Comparison of ENCODE assay signal across 1 cellular context in the genomic region with DNA sequence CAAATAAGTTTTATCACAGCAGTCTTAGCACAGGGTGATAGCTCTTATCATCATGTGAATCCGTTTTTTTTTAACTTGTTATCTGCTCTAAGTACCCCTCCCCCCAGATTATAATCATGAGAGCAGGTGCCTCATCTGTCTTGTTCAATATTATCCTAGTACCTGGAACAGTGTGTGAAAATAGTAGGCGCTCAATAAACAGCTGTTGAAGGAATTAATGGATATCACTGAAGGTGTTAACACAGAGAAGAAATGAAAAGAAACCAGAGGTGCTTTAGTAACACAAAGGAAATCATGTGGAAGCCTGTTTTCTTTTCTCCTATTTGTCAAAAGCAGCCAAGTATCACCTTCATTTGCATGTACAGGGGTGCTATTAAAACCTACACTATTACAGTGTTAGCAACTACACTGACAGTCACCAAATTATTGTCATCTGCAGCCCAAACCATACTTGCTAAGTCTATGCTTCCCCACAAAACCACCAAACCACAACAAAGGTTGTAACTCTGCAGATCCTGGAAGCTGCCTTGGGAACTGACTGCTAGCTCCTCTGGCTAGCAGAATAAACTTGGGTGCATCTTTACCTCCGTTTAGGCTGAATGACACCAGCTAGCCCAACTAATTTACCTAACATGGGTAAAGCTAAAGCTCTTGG.
TF ChIP-seq lines count a peak whose summit lies in the region.

No MANE protein-coding gene starts in this region.

TF ChIP-seq in GM12878, 131 proteins besides CTCF, POLR2A, EP300 and RAD21:
- no peak for TF ChIP-seq ZBTB4 (CRISPR knock-in tag; IDR thresholded peaks at IDR 0.05)
- TF ChIP-seq CBFB (IDR thresholded peaks at IDR 0.05; ENCODE audit: low read depth), result peak; percentile 65; the same call in 1 of the 2 replicates
- TF ChIP-seq DPF2 (IDR thresholded peaks at IDR 0.05), result peak; percentile 41; the same call in 1 of the 2 replicates
- no peak for TF ChIP-seq SMAD5 (IDR thresholded peaks at IDR 0.05; ENCODE audit: low read depth)
- TF ChIP-seq IKZF2 (IDR thresholded peaks at IDR 0.05), result peak; percentile 65 to 72; a peak in 3 of 4 replicates
- TF ChIP-seq ETV6 (conservative IDR thresholded peaks at IDR 0.05 in 1 of 2, IDR thresholded peaks at IDR 0.05 in 1 of 2; ENCODE audit: borderline replicate concordance in 1 of 2, low read depth in 1 of 2), result no peak
- TF ChIP-seq PAX5 (IDR thresholded peaks at IDR 0.05; ENCODE audit: borderline replicate concordance, low read depth, low read length), result 0 out of 2 replicates have a peak, but pooled peaks have one; percentile 12
- TF ChIP-seq RUNX3 (IDR thresholded peaks at IDR 0.05; ENCODE audit: low read length), result peak; percentile 96
- TF ChIP-seq WRNIP1 (IDR thresholded peaks at IDR 0.05; ENCODE audit: borderline replicate concordance, low read depth, low read length), result no peak
- peak; percentile 17 to 34; a peak in 2 of 4 replicates for TF ChIP-seq BHLHE40 (IDR thresholded peaks at IDR 0.05; ENCODE audit: borderline replicate concordance in 1 of 2, low read depth in 2 of 2, low read length in 1 of 2)
- TF ChIP-seq MTA2 (IDR thresholded peaks at IDR 0.05; ENCODE audit: low read depth), result 0 out of 2 replicates have a peak, but pooled peaks have one; percentile 37
- TF ChIP-seq, protein P1, sequence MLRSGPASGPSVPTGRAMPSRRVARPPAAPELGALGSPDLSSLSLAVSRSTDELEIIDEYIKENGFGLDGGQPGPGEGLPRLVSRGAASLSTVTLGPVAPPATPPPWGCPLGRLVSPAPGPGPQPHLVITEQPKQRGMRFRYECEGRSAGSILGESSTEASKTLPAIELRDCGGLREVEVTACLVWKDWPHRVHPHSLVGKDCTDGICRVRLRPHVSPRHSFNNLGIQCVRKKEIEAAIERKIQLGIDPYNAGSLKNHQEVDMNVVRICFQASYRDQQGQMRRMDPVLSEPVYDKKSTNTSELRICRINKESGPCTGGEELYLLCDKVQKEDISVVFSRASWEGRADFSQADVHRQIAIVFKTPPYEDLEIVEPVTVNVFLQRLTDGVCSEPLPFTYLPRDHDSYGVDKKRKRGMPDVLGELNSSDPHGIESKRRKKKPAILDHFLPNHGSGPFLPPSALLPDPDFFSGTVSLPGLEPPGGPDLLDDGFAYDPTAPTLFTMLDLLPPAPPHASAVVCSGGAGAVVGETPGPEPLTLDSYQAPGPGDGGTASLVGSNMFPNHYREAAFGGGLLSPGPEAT (IDR thresholded peaks at IDR 0.05; ENCODE audit: low read depth), result peak; percentile 36; the same call in 1 of the 2 replicates
- TF ChIP-seq ATF7 (IDR thresholded peaks at IDR 0.05; ENCODE audit: low read depth), result 0 out of 2 replicates have a peak, but pooled peaks have one; percentile 28
- TF ChIP-seq RELA (IDR thresholded peaks at IDR 0.05; ENCODE audit: borderline replicate concordance, partially characterized antibody), result no peak
- TF ChIP-seq CREM (IDR thresholded peaks at IDR 0.05; ENCODE audit: low read depth), result 0 out of 2 replicates have a peak, but pooled peaks have one; percentile 14
- peak; percentile 41; the same call in 1 of the 2 replicates for TF ChIP-seq EED (IDR thresholded peaks at IDR 0.05; ENCODE audit: low read depth)
- 0 out of 2 replicates have a peak, but pooled peaks have one; percentile 29 for TF ChIP-seq NBN (IDR thresholded peaks at IDR 0.05)
- TF ChIP-seq PKNOX1 (IDR thresholded peaks at IDR 0.05), result peak; percentile 57; the same call in 1 of the 2 replicates
- TF ChIP-seq TCF7 (IDR thresholded peaks at IDR 0.05; ENCODE audit: borderline replicate concordance), result peak; percentile 87
- peak; percentile 76; the same call in 1 of the 2 replicates for TF ChIP-seq MLLT1 (IDR thresholded peaks at IDR 0.05)
- TF ChIP-seq NFXL1 (IDR thresholded peaks at IDR 0.05; ENCODE audit: borderline replicate concordance), result no peak
- TF ChIP-seq SIN3A (IDR thresholded peaks at IDR 0.05; ENCODE audit: low read depth, low read length), result no peak
- no peak for TF ChIP-seq STAT3 (IDR thresholded peaks at IDR 0.05; ENCODE audit: low read depth, low read length)
- peak; percentile 50; the same call in 1 of the 2 replicates for TF ChIP-seq IKZF1 (conservative IDR thresholded peaks at IDR 0.05)
- no peak for TF ChIP-seq CHD1 (IDR thresholded peaks at IDR 0.05; ENCODE audit: low read depth, low read length)
- peak; percentile 87 for TF ChIP-seq ZNF24 (IDR thresholded peaks at IDR 0.05)
- TF ChIP-seq RFX5 (IDR thresholded peaks at IDR 0.05; ENCODE audit: low read depth, low read length), result peak; percentile 10; the same call in 1 of the 2 replicates
- TF ChIP-seq HDAC2 (IDR thresholded peaks at IDR 0.05), result no peak
